ENCODE assay signal across 10 cellular contexts in the genomic region with DNA sequence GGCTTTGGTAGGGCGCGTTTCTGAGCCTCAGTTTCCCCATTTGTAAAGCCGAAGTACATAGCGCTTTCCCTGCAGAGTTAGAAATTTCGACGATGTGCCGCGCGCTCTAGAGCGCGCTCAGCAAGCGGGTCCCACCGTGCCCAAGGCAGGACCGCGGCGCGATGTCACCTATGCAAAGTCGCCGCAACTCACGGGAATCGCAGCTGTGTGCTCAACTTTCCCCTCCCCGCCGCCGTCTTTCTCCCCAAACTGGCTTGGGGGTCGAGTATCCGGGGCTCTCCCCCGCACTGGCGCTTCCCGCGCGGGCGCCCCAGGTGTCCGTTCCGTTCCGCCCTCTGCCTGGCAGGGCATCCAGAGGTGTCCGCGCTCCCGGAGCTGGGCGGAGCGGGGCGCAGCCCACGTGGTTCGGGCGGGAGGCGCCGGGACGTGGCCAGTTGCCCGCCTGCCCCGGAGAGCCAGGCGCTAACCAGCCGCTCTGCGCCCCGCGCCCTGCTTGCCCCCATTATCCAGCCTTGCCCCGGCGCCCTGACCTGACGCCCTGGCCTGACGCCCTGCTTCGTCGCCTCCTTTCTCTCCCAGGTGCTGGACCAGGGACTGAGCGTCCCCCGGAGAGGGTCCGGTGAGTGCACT. TPM values are rescaled to one million over a fixed set of nuclear protein-coding genes. Genes with fewer than 3 reads are reported as not detected.
DNase-seq lines count a peak whose midpoint lies in the region; ATAC-seq and TF ChIP-seq lines count a peak whose summit lies in the region.
"Had no signal": no experiment of that assay in that cellular context is flagged by ENCODE, and none has a peak within 500 bp of the region (broad histone marks: within the 10 kb centered on the region; RNA-seq: fewer than 3 reads in every experiment).

A gene with protein sequence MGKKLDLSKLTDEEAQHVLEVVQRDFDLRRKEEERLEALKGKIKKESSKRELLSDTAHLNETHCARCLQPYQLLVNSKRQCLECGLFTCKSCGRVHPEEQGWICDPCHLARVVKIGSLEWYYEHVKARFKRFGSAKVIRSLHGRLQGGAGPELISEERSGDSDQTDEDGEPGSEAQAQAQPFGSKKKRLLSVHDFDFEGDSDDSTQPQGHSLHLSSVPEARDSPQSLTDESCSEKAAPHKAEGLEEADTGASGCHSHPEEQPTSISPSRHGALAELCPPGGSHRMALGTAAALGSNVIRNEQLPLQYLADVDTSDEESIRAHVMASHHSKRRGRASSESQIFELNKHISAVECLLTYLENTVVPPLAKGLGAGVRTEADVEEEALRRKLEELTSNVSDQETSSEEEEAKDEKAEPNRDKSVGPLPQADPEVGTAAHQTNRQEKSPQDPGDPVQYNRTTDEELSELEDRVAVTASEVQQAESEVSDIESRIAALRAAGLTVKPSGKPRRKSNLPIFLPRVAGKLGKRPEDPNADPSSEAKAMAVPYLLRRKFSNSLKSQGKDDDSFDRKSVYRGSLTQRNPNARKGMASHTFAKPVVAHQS (plus strand): TSS at position 433 of the 630 bp plus-strand sequence. CDS start 6,176 bp downstream, outside the sequence.

- ATAC-seq in GM21529 (IDR thresholded peaks at IDR 0.05; ENCODE audit: unreplicated experiment): no peak
- no peak for ATAC-seq in GM18868 (IDR thresholded peaks at IDR 0.05; ENCODE audit: unreplicated experiment)
- no peak for ATAC-seq in GM18505 (IDR thresholded peaks at IDR 0.05; ENCODE audit: unreplicated experiment)

- WGBS in esophagus muscularis mucosa: 18% methylated on average over 5 of the region's 63 CpGs

- intact Hi-C loops in esophagus muscularis mucosa (cut with DNase I): no loop called here

- DNase-seq in A172 (ENCODE audit: low spot score) (no peak), NCI-H146 treated with DMSO at 0.1 percent for 48 hours (lab: John Stamatoyannopoulos, UW; ENCODE audit: unreplicated experiment) (peak; percentile 36), esophagus muscularis mucosa (ENCODE audit: extremely low spot score) (no peak)
- no peak for DNase-seq in activated CD4-positive, alpha-beta T cell treated with anti-CD3 and anti-CD28 coated beads for 48 hours
- DNase-seq: activated naive CD4-positive, alpha-beta T cell treated with anti-CD3 and anti-CD28 coated beads, Interleukin-2, amount 10 ng/mL, durations not matched to agents 7 days and 5 days; DND-41 had no signal

- H3K36me3 ChIP-seq in esophagus muscularis mucosa: no peaks in the 10 kb centered on the region
- H3K36me3 ChIP-seq in mucosa of stomach (ENCODE audit: control insufficient read depth, insufficient read depth, low read length): peaks cover 19% of the 10 kb centered on the region

- TF ChIP-seq POLR2A in esophagus muscularis mucosa (IDR thresholded peaks at IDR 0.05; ENCODE audit: low read depth): no peak
- TF ChIP-seq POLR2A in GM18505 (IDR thresholded peaks at IDR 0.05; ENCODE audit: borderline replicate concordance, extremely low read depth, insufficient read depth, insufficient read length): no peak

- peak within 1 kb of the TSS in 1 of 4 donors; percentile 9 for H3K27ac ChIP-seq in esophagus muscularis mucosa (replicated peaks in 1 of 4)

- TF ChIP-seq EP300 in esophagus muscularis mucosa (IDR thresholded peaks at IDR 0.05): no peak

- H3K4me3 ChIP-seq in esophagus muscularis mucosa: peak within 1 kb of the TSS; percentile 51 to 64 (median 53)
- peak within 1 kb of the TSS; percentile 94 for H3K4me3 ChIP-seq in mucosa of stomach (ENCODE audit: low read length)

- H3K4me1 ChIP-seq in esophagus muscularis mucosa: peaks cover 27 to 31% (median 29%) of the 10 kb centered on the region in 4 donors
- peaks cover 57% of the 10 kb centered on the region for H3K4me1 ChIP-seq in mucosa of stomach (ENCODE audit: control insufficient read depth, insufficient read depth, low read length)

- H3K9me3 ChIP-seq in esophagus muscularis mucosa (peaks cover 0 to 22% (median 15%) of the 10 kb centered on the region in 4 donors), mucosa of stomach (ENCODE audit: control insufficient read depth, low read length) (no peaks in the 10 kb centered on the region)

- H3K9ac ChIP-seq in mucosa of stomach (ENCODE audit: low read length): peak within 1 kb of the TSS; percentile 98

- H3K27me3 ChIP-seq in esophagus muscularis mucosa (peaks cover 0 to 41% (median 7%) of the 10 kb centered on the region in 4 donors), mucosa of stomach (ENCODE audit: control insufficient read depth, insufficient read depth, low read length) (peaks cover 8% of the 10 kb centered on the region)

- TF ChIP-seq CTCF in esophagus muscularis mucosa (IDR thresholded peaks at IDR 0.05): no peak

RNA-seq across cellular contexts. Expression of the gene that starts here (rescaled TPM):
- total RNA-seq in A172 (2014; rRNA removed; shearing (Covaris generic)): 12.9 and 17.7 TPM in 2 replicates
- 1 to 10 TPM; 5.3 to 8.7 (median 7.8) TPM for total RNA-seq in esophagus muscularis mucosa
